ENCODE assay signal across 25 cellular contexts in the genomic region with DNA sequence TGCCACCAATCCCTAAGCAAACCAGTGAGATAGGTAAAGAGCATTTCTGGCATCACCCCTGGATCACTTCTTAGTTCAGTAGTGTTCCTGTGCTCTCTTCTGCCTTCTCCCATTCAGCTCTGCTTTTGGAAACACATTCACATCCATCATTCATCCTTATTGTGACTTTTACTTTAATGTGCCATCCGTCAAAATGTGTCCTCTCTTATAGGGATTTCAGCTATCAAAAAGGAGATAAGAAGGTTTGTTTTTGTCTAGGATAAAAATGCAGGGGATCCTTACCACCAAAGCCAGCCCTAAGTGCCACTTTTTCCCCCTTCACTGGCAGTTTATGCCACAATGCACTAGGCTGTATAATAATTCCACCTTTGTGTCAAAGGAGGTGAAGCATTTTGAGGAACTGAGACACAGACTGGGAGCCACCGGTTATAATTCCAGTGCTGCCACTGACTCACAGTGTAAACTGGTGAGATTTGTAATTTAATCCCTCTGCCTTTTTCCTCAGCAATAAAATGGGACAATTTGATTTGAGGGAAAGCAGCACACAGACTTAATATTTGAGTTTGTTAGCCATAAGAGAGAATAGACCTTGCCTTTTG.
A peak's percentile ranks its signal among the peaks of the same experiment; 100 is the strongest.
DNase-seq lines count a peak whose midpoint lies in the region; ATAC-seq and TF ChIP-seq lines count a peak whose summit lies in the region.
"Had no signal": no experiment of that assay in that cellular context is flagged by ENCODE, and none has a peak within 500 bp of the region (broad histone marks: within the 10 kb centered on the region; RNA-seq: fewer than 3 reads in every experiment).

No MANE protein-coding gene starts in this region.

- ATAC-seq in HG02970 (IDR thresholded peaks at IDR 0.05; ENCODE audit: low FRiP score, unreplicated experiment) = no peak
- ATAC-seq in psoas muscle = no peak
- ATAC-seq: activated CD8-positive, alpha-beta T cell treated with anti-CD3 and anti-CD28 coated beads, Interleukin-2, amount 10 ng/mL, durations not matched to agents 7 days and 5 days; stimulated activated naive CD8-positive, alpha-beta T cell treated with anti-CD3 and anti-CD28 coated beads, Interleukin-15, Interleukin-2, amounts not matched to agents 100 U/mL and 50 U/mL, for 24 hours had no signal

- no peaks in the 10 kb centered on the region for H3K36me3 Mint-ChIP-seq in activated CD4-positive, alpha-beta memory T cell treated with anti-CD3 and anti-CD28 coated beads for 36 hours
- H3K36me3 Mint-ChIP-seq: memory B cell had no signal

- peaks cover 90% of the 10 kb centered on the region for H3K4me1 ChIP-seq in Karpas-422 (ENCODE audit: low read length)
- H3K4me1 ChIP-seq in adipocyte (ENCODE audit: control insufficient read depth, insufficient read depth, low read length) = peaks cover 10% of the 10 kb centered on the region
- no peaks in the 10 kb centered on the region for H3K4me1 ChIP-seq in psoas muscle
- H3K4me1 ChIP-seq: adrenal gland, Caco-2, colonic mucosa had no signal

- H3K9me3 Mint-ChIP-seq in activated CD4-positive, alpha-beta memory T cell treated with anti-CD3 and anti-CD28 coated beads for 36 hours = peaks cover 2% of the 10 kb centered on the region

- POLR2A ChIA-PET in activated CD4-positive, alpha-beta memory T cell treated with anti-CD3 and anti-CD28 coated beads for 36 hours (lab: Charles Lee) = no interaction called here

- WGBS in psoas muscle, 3 donors = 45 to 58% (median 50%) methylated on average over 2 of the region's 2 CpGs

- H3K27me3 ChIP-seq in Karpas-422 (ENCODE audit: low read length) (no peaks in the 10 kb centered on the region), adipocyte (replicated peaks; ENCODE audit: control insufficient read depth, insufficient read depth, low read length) (no peaks in the 10 kb centered on the region), psoas muscle (ENCODE audit: insufficient read depth in 3 of 3, low read length in 2 of 3) (no peaks in the 10 kb centered on the region)
- H3K27me3 ChIP-seq: adrenal gland, colonic mucosa had no signal

- peak overlapping the region; percentile 22; the same call in 1 of the 2 replicates for H2AFZ ChIP-seq in Karpas-422 (ENCODE audit: low read length)

- no peaks in the 10 kb centered on the region for H3K36me3 ChIP-seq in Karpas-422 (ENCODE audit: insufficient read depth, low read length)
- no peaks in the 10 kb centered on the region for H3K36me3 ChIP-seq in adipocyte (ENCODE audit: control insufficient read depth, insufficient read depth, low read length, severe bottlenecking)
- H3K36me3 ChIP-seq in psoas muscle (ENCODE audit: insufficient read depth in 1 of 2, low read depth in 1 of 2) = no peaks in the 10 kb centered on the region
- H3K36me3 ChIP-seq: adrenal gland, colonic mucosa had no signal

- H3K27ac Mint-ChIP-seq in activated CD4-positive, alpha-beta memory T cell treated with anti-CD3 and anti-CD28 coated beads for 36 hours = no peak overlapping the region
- H3K27ac Mint-ChIP-seq: activated CD8-positive, alpha-beta T cell treated with anti-CD3 and anti-CD28 coated beads, Interleukin-2, amount 10 ng/mL, durations not matched to agents 7 days and 5 days; B cell; memory B cell had no signal

- peak overlapping the region; percentile 80 for H3K4me2 ChIP-seq in Karpas-422 (ENCODE audit: low read depth, low read length, poor library complexity, severe bottlenecking)

- H3K27ac ChIP-seq in Karpas-422 (ENCODE audit: low read length) (peak overlapping the region; percentile 99), psoas muscle (no peak overlapping the region)
- H3K27ac ChIP-seq: adrenal gland, colonic mucosa had no signal

- CTCF ChIA-PET in activated CD4-positive, alpha-beta memory T cell treated with anti-CD3 and anti-CD28 coated beads for 36 hours (lab: Charles Lee) = interaction anchor here (1.2 kb wide), 1 partner anchor 10 kb away, joined by 3 read pairs; no protein-coding TSS in a partner anchor

- H3K9me3 ChIP-seq in Karpas-422 (ENCODE audit: low read length) = no peaks in the 10 kb centered on the region
- H3K9me3 ChIP-seq in adipocyte (ENCODE audit: control insufficient read depth, low read length) = no peaks in the 10 kb centered on the region
- H3K9me3 ChIP-seq in psoas muscle = no peaks in the 10 kb centered on the region
- H3K9me3 ChIP-seq: Caco-2, colonic mucosa had no signal

- no peak overlapping the region for H3K4me3 Mint-ChIP-seq in activated CD4-positive, alpha-beta memory T cell treated with anti-CD3 and anti-CD28 coated beads for 36 hours
- H3K4me3 Mint-ChIP-seq: activated CD8-positive, alpha-beta T cell treated with anti-CD3 and anti-CD28 coated beads, Interleukin-2, amount 10 ng/mL, durations not matched to agents 7 days and 5 days; B cell; memory B cell had no signal

- H3K4me1 Mint-ChIP-seq in activated CD4-positive, alpha-beta memory T cell treated with anti-CD3 and anti-CD28 coated beads for 36 hours (ENCODE audit: low read depth) = no peaks in the 10 kb centered on the region
- H3K4me1 Mint-ChIP-seq: B cell, memory B cell had no signal

- H3K9me2 ChIP-seq in Karpas-422 (replicated peaks; ENCODE audit: insufficient read depth, low read length) = no peaks in the 10 kb centered on the region

- no peaks in the 10 kb centered on the region for H4K20me1 ChIP-seq in Karpas-422 (ENCODE audit: insufficient read depth, low read depth, low read length)

- peak; percentile 12 for DNase-seq in NCI-H146 (lab: John Stamatoyannopoulos, UW)
- DNase-seq in NCI-H146 treated with DMSO at 0.1 percent for 48 hours (lab: John Stamatoyannopoulos, UW; ENCODE audit: unreplicated experiment) = no peak
- peak; percentile 53 for DNase-seq in Karpas-422
- peak; percentile 31 for DNase-seq in adipocyte (ENCODE audit: low read depth)
- DNase-seq in myocyte (ENCODE audit: low read depth) = peak; percentile 22
- no peak for DNase-seq in activated CD4-positive, alpha-beta memory T cell treated with anti-CD3 and anti-CD28 coated beads for 36 hours
- no peak for DNase-seq in psoas muscle
- DNase-seq: 8988T; activated CD4-positive, CD25-positive, alpha-beta regulatory T cell; activated CD8-positive, alpha-beta T cell treated with anti-CD3 and anti-CD28 coated beads, Interleukin-2, amount 10 ng/mL, durations not matched to agents 7 days and 5 days; activated gamma-delta T cell treated with Interleukin-2 at 50 U/mL for 16 hours; activated T-cell treated with anti-CD3 and anti-CD28 coated beads, Interleukin-2, amount 50 U/mL, for 1 hour; adrenal gland; Caco-2; colonic mucosa; glutamatergic neuron; NCI-H1930; NCI-H524 treated with DMSO at 0.1 percent for 48 hours; nucleus accumbens; stimulated activated CD4-positive, alpha-beta T cell treated with anti-CD3 and anti-CD28 coated beads, Interleukin-4, amount 100 ng/mL, for 24 hours; stimulated activated naive CD8-positive, alpha-beta T cell treated with anti-CD3 and anti-CD28 coated beads, Interleukin-15, Interleukin-2, amounts not matched to agents 100 U/mL and 50 U/mL, for 24 hours; T-helper 9 cell had no signal

- H3K9ac ChIP-seq in Karpas-422 (ENCODE audit: low read length) (peak overlapping the region; percentile 9; the same call in 1 of the 2 replicates), adipocyte (ENCODE audit: low read length) (no peak overlapping the region)

- H3K4me3 ChIP-seq in Karpas-422 (ENCODE audit: low read length) = no peak overlapping the region
- no peak overlapping the region for H3K4me3 ChIP-seq in adipocyte (ENCODE audit: low read length)
- H3K4me3 ChIP-seq in psoas muscle = no peak overlapping the region
- H3K4me3 ChIP-seq: adrenal gland, colonic mucosa had no signal

- intact Hi-C loops in activated CD4-positive, alpha-beta memory T cell treated with anti-CD3 and anti-CD28 coated beads for 36 hours (cut with micrococcal nuclease) = no loop called here
- intact Hi-C loops in psoas muscle (cut with DNase I) = loop anchor here in 1 of 2 donors (5.0 kb wide), 1 partner anchor 1927 kb away; no protein-coding TSS in a partner anchor

- no peaks in the 10 kb centered on the region for H3K79me2 ChIP-seq in Karpas-422 (ENCODE audit: low read length)

- H3K27me3 Mint-ChIP-seq in activated CD4-positive, alpha-beta memory T cell treated with anti-CD3 and anti-CD28 coated beads for 36 hours = no peaks in the 10 kb centered on the region
- H3K27me3 Mint-ChIP-seq: B cell, memory B cell had no signal

- no peak for TF ChIP-seq CTCF in psoas muscle (IDR thresholded peaks at IDR 0.05)

Comparison
In these comparisons a context has a peak if more than half of its experiments do, and no peak if none do; other contexts are left out.
1. DNase-seq: peak in NCI-H146 (single experiment), Karpas-422 (single experiment), adipocyte (single experiment) and myocyte (single experiment); none in NCI-H146 treated with DMSO at 0.1 percent for 48 hours (single experiment), activated CD4-positive, alpha-beta memory T cell treated with anti-CD3 and anti-CD28 coated beads for 36 hours (single experiment) and psoas muscle (0 of 2).